23 cellular contexts compared by ENCODE assay signal in the genomic region with DNA sequence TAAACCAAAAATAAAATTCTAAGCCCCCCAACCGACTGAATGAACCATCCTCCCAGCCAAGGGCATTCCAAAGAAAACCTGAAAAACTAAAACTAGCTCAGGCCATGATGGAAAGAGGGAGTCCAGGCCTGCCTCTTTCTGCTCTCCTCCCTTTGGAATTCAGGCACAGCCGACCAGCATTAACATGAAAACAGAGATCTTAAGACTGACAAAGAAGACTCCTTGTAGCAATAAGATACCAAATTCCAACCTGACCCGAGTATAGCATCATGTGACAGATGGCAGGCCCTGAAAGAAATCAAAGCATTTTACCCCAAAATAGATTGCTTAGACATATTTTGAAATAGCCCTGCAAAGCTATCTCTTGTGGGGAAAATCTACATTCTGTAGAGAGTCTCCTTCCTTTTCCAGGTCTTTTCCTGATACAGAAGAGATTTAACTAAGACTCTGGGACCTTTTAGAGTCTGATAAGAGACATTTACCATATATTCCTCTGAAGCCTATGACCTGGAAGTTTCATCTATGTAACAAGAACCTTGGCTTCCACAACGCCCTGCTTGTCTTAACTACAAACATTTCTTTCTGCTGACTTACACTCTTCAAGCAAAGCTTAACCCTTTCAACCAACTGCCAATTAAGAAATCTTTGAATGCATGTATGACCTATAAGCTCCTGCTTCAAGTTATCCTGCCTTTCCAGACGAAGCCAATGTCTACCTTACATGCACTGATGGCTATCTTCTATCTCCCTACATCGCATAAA. TPM values are rescaled to one million over a fixed set of nuclear protein-coding genes. Genes with fewer than 3 reads are reported as not detected.
DNase-seq lines count a peak whose midpoint lies in the region; ATAC-seq and TF ChIP-seq lines count a peak whose summit lies in the region.
"Had no signal": no experiment of that assay in that cellular context is flagged by ENCODE, and none has a peak within 500 bp of the region (broad histone marks: within the 10 kb centered on the region; RNA-seq: fewer than 3 reads in every experiment).

No MANE protein-coding gene starts in this region.

- H3K36me3 ChIP-seq in GM23338 (ENCODE audit: insufficient read depth) (no peaks in the 10 kb centered on the region), MM.1S (replicated peaks; ENCODE audit: insufficient read depth, low read length) (no peaks in the 10 kb centered on the region), neural progenitor cell (no peaks in the 10 kb centered on the region), spleen (no peaks in the 10 kb centered on the region)
- H3K36me3 ChIP-seq: cardiac muscle cell, left lung, ovary, thyroid gland had no signal

- H3K4me3 ChIP-seq in GM23338 (no peak overlapping the region), MM.1S (ENCODE audit: low read length) (no peak overlapping the region), neural progenitor cell (peak overlapping the region; percentile 1), spleen (no peak overlapping the region)
- H3K4me3 ChIP-seq: cardiac muscle cell, left lung, ovary, thyroid gland had no signal

- no peak overlapping the region for H2AFZ ChIP-seq in GM23338
- peak overlapping the region; percentile 24; the same call in 1 of the 2 replicates for H2AFZ ChIP-seq in MM.1S (ENCODE audit: low read length)
- H2AFZ ChIP-seq in neural progenitor cell (replicated peaks) = peak overlapping the region; percentile 30

- no peaks in the 10 kb centered on the region for H3K27me3 ChIP-seq in GM23338 (ENCODE audit: insufficient read depth)
- H3K27me3 ChIP-seq in MM.1S (replicated peaks; ENCODE audit: insufficient read depth, low read length) = no peaks in the 10 kb centered on the region
- no peaks in the 10 kb centered on the region for H3K27me3 ChIP-seq in neural progenitor cell
- no peaks in the 10 kb centered on the region for H3K27me3 ChIP-seq in spleen (replicated peaks in 1 of 7)
- H3K27me3 ChIP-seq: cardiac muscle cell, left lung, ovary, thyroid gland had no signal

- H3K27me3 Mint-ChIP-seq in GM23338 (ENCODE audit: insufficient read depth, low read depth, poor library complexity) (peaks cover 2% of the 10 kb centered on the region), neural progenitor cell (ENCODE audit: insufficient read depth, low read depth) (no peaks in the 10 kb centered on the region)
- H3K27me3 Mint-ChIP-seq: activated naive CD4-positive, alpha-beta T cell treated with anti-CD3 and anti-CD28 coated beads, Interleukin-2, amount 10 ng/mL, durations not matched to agents 7 days and 5 days; naive thymus-derived CD4-positive, alpha-beta T cell; stimulated activated naive CD8-positive, alpha-beta T cell treated with anti-CD3 and anti-CD28 coated beads, Interleukin-15, Interleukin-2, amounts not matched to agents 100 ng/mL and 50 ng/mL, for 24 hours had no signal

- H4K20me1 ChIP-seq in GM23338 (replicated peaks; ENCODE audit: insufficient read depth) = no peaks in the 10 kb centered on the region
- no peaks in the 10 kb centered on the region for H4K20me1 ChIP-seq in MM.1S (ENCODE audit: insufficient read depth, low read length)
- no peaks in the 10 kb centered on the region for H4K20me1 ChIP-seq in neural progenitor cell (ENCODE audit: low read depth)

- H3K4me2 ChIP-seq in GM23338 = peak overlapping the region; percentile 18
- peak overlapping the region; percentile 58; the same call in 1 of the 2 replicates for H3K4me2 ChIP-seq in MM.1S (ENCODE audit: low read depth, low read length)
- peak overlapping the region; percentile 45 for H3K4me2 ChIP-seq in neural progenitor cell

- peak; percentile 95 for ATAC-seq in GM23338
- no peak for ATAC-seq in GM19351 (IDR thresholded peaks at IDR 0.05; ENCODE audit: unreplicated experiment)
- no peak for ATAC-seq in GM18861 (IDR thresholded peaks at IDR 0.05; ENCODE audit: unreplicated experiment)
- ATAC-seq: left lung; naive thymus-derived CD4-positive, alpha-beta T cell; right cardiac atrium had no signal

- H3K4me3 Mint-ChIP-seq in GM23338 = peak overlapping the region; percentile 3; the same call in 1 of the 3 replicates
- H3K4me3 Mint-ChIP-seq in neural progenitor cell = no peak overlapping the region
- H3K4me3 Mint-ChIP-seq: activated naive CD4-positive, alpha-beta T cell treated with anti-CD3 and anti-CD28 coated beads, Interleukin-2, amount 10 ng/mL, durations not matched to agents 7 days and 5 days; activated T-helper 1 cell treated with anti-CD3 and anti-CD28 coated beads, Interleukin-12 subunit alpha, Interleukin-12 subunit beta, Interleukin-2, Interleukin-4 antibody, amounts not matched to agents 30 ng/mL and 10 ng/mL and 1 ng/mL, durations not matched to agents 14 hours and 24 hours and 36 hours; naive thymus-derived CD4-positive, alpha-beta T cell; stimulated activated naive CD8-positive, alpha-beta T cell treated with anti-CD3 and anti-CD28 coated beads, Interleukin-15, Interleukin-2, amounts not matched to agents 100 ng/mL and 50 ng/mL, for 24 hours had no signal

- peak overlapping the region; percentile 24; the same call in 1 of the 2 replicates for H3K9ac ChIP-seq in MM.1S (ENCODE audit: low read length)
- no peak overlapping the region for H3K9ac ChIP-seq in neural progenitor cell

- DNase-seq in GM23338 (ENCODE audit: low spot score) (peak; percentile 91), MM.1S (peak; percentile 7), iPS DF 19.7 (ENCODE audit: low read depth, low spot score) (peak; percentile 92), neural progenitor cell (ENCODE audit: low spot score) (peak; percentile 47), HPDE6-E6E7 (ENCODE audit: extremely low spot score) (no peak), spleen (no peak)
- DNase-seq: activated naive CD4-positive, alpha-beta T cell treated with anti-CD3 and anti-CD28 coated beads, Interleukin-2, amount 10 ng/mL, durations not matched to agents 7 days and 5 days; aorta; COR-L47; DMS79; left lung; naive thymus-derived CD4-positive, alpha-beta T cell; NCI-H1930; NCI-H2227 treated with DMSO at 0.1 percent for 48 hours; ovary; right cardiac atrium; T-helper 9 cell; thyroid gland had no signal

- no peaks in the 10 kb centered on the region for H3F3A ChIP-seq in GM23338 (replicated peaks; ENCODE audit: low read depth)
- H3F3A ChIP-seq in MM.1S (ENCODE audit: insufficient read depth, low read length) = peaks cover 30% of the 10 kb centered on the region
- peaks cover 24% of the 10 kb centered on the region for H3F3A ChIP-seq in neural progenitor cell (ENCODE audit: low read depth)

- H3K9me3 ChIP-seq in MM.1S (replicated peaks; ENCODE audit: insufficient read depth, low read length) (no peaks in the 10 kb centered on the region), neural progenitor cell (ENCODE audit: low read depth) (no peaks in the 10 kb centered on the region), spleen (no peaks in the 10 kb centered on the region)
- H3K9me3 ChIP-seq: left lung, ovary, thyroid gland had no signal

- TF ChIP-seq POLR2A in spleen (IDR thresholded peaks at IDR 0.05) = no peak

- H3K36me3 Mint-ChIP-seq in GM23338 (ENCODE audit: low read depth) = peaks cover 3% of the 10 kb centered on the region; the same call in 2 of the 3 replicates
- H3K36me3 Mint-ChIP-seq in neural progenitor cell = no peaks in the 10 kb centered on the region

- H3K4me1 ChIP-seq in GM23338 (ENCODE audit: insufficient read depth) (peaks cover 44% of the 10 kb centered on the region), MM.1S (ENCODE audit: low read length) (peaks cover 58% of the 10 kb centered on the region), neural progenitor cell (peaks cover 13% of the 10 kb centered on the region), spleen (peaks cover 0 to 12% (median 3%) of the 10 kb centered on the region in 6 donors)
- H3K4me1 ChIP-seq: thyroid gland had no signal

- WGBS in spleen, 5 donors = 77 to 89% (median 81%) methylated on average over 6 of the region's 6 CpGs

- H3K4me1 Mint-ChIP-seq in GM23338 (peaks cover 54% of the 10 kb centered on the region), neural progenitor cell (peaks cover 13% of the 10 kb centered on the region)

- H3K27ac ChIP-seq in GM23338 (ENCODE audit: low read depth) (peak overlapping the region; percentile 96), MM.1S (ENCODE audit: low read length) (peak overlapping the region; percentile 77), neural progenitor cell (peak overlapping the region; percentile 94), spleen (no peak overlapping the region)
- H3K27ac ChIP-seq: cardiac muscle cell, left lung, ovary, thyroid gland had no signal

- H3K9me2 ChIP-seq in GM23338 (ENCODE audit: insufficient read depth) (no peaks in the 10 kb centered on the region), MM.1S (replicated peaks; ENCODE audit: insufficient read depth, low read length) (no peaks in the 10 kb centered on the region)

- H3K79me2 ChIP-seq in GM23338 (replicated peaks; ENCODE audit: insufficient read depth) = no peaks in the 10 kb centered on the region
- H3K79me2 ChIP-seq in MM.1S (ENCODE audit: low read length) = no peaks in the 10 kb centered on the region
- H3K79me2 ChIP-seq in neural progenitor cell (ENCODE audit: low read depth) = no peaks in the 10 kb centered on the region

- H3K27ac Mint-ChIP-seq in GM23338 (peak overlapping the region; percentile 97), neural progenitor cell (no peak overlapping the region)
- H3K27ac Mint-ChIP-seq: activated naive CD4-positive, alpha-beta T cell treated with anti-CD3 and anti-CD28 coated beads, Interleukin-2, amount 10 ng/mL, durations not matched to agents 7 days and 5 days; activated T-helper 1 cell treated with anti-CD3 and anti-CD28 coated beads, Interleukin-12 subunit alpha, Interleukin-12 subunit beta, Interleukin-2, Interleukin-4 antibody, amounts not matched to agents 30 ng/mL and 10 ng/mL and 1 ng/mL, durations not matched to agents 14 hours and 24 hours and 36 hours; stimulated activated naive CD8-positive, alpha-beta T cell treated with anti-CD3 and anti-CD28 coated beads, Interleukin-15, Interleukin-2, amounts not matched to agents 100 ng/mL and 50 ng/mL, for 24 hours had no signal

- TF ChIP-seq CTCF in GM23338 (conservative IDR thresholded peaks at IDR 0.05; ENCODE audit: low read depth in 2 of 2) (no peak), MM.1S (IDR thresholded peaks at IDR 0.05; ENCODE audit: low read length) (no peak), neural progenitor cell (IDR thresholded peaks at IDR 0.05) (no peak), spleen (IDR thresholded peaks at IDR 0.05 in 8 of 11, conservative IDR thresholded peaks at IDR 0.05 in 3 of 11) (no peak)

- peaks cover 10% of the 10 kb centered on the region; the same call in 2 of the 3 replicates for H3K9me3 Mint-ChIP-seq in GM23338
- H3K9me3 Mint-ChIP-seq in neural progenitor cell = peaks cover 7% of the 10 kb centered on the region
- H3K9me3 Mint-ChIP-seq: stimulated activated naive CD8-positive, alpha-beta T cell treated with anti-CD3 and anti-CD28 coated beads, Interleukin-15, Interleukin-2, amounts not matched to agents 100 ng/mL and 50 ng/mL, for 24 hours had no signal

- intact Hi-C loops in spleen (cut with DNase I; ENCODE audit: low total_unique reads) = no loop called here

RNA-seq across cellular contexts. Expression of a gene that starts 22.2 kb away (rescaled TPM):
- 0.23 and 0.28 TPM in 2 replicates for total RNA-seq in GM23338 (2014; rRNA removed; shearing (Covaris generic))
- polyA plus RNA-seq in GM23338 (2016; fragmentation: Nextera tagmentation; extraction: Ambion mirVana) (0.10 and 0.11 TPM in 2 replicates), spleen (1 to 10 TPM; 1.2 to 2.2 (median 1.3) TPM)
- total RNA-seq in neural progenitor cell (ENCODE audit: low replicate concordance) (0.06 TPM in 2 replicates), spleen (1 to 10 TPM; 2.4 to 6.6 (median 3.6) TPM)

Comparison
In these comparisons a context has a peak if more than half of its experiments do, and no peak if none do; other contexts are left out.
1. DNase-seq: peak in GM23338 (single experiment), MM.1S (single experiment), iPS DF 19.7 (single experiment) and neural progenitor cell (single experiment); none in HPDE6-E6E7 (single experiment) and spleen (single experiment).
2. H3K27ac ChIP-seq: peak in GM23338 (single experiment), MM.1S (single experiment) and neural progenitor cell (single experiment); none in spleen (0 of 8).
3. Peak in every context shown above with its lines, with median percentiles within 50 percentile points of each other: H3K4me2 ChIP-seq.